Comparison of ENCODE assay signal across 8 cellular contexts in genomic region chr20:63657937-63658748, GRCh38. TPM values are rescaled to one million over a fixed set of nuclear protein-coding genes. Genes with fewer than 3 reads are reported as not detected.
DNase-seq lines count a peak whose midpoint lies in the region; ATAC-seq and TF ChIP-seq lines count a peak whose summit lies in the region.

Gene RTEL1, plus strand, starts transcription at chr20:63658312. Its CDS starts 1,091 bp downstream, at chr20:63659403.

- H3F3A ChIP-seq in DOHH2 (ENCODE audit: control insufficient read depth, insufficient read depth), result no peaks in the 10 kb centered on the region
- peaks cover 7% of the 10 kb centered on the region; the same call in 1 of the 2 replicates for H3F3A ChIP-seq in GM23248 (ENCODE audit: insufficient read depth)

- POLR2A ChIA-PET in naive thymus-derived CD4-positive, alpha-beta T cell (lab: Charles Lee), result interaction anchor here (0.6 to 4.5 kb wide), 19 partner anchors 9 to 322 kb away, joined by 3 to 53 read pairs (median 4); partner anchors contain the start of genes GMEB2, HELZ2, LIME1 and PPDPF

- peak within 1 kb of the TSS; percentile 84 for H3K4me2 ChIP-seq in DOHH2 (ENCODE audit: low read length)
- H3K4me2 ChIP-seq in GM23248 (ENCODE audit: unreplicated experiment), result peak within 1 kb of the TSS; percentile 78
- H3K4me2 ChIP-seq in fibroblast of lung (ENCODE audit: extremely low read depth, insufficient read depth, low read length), result peak within 1 kb of the TSS; percentile 86

- peak within 1 kb of the TSS; percentile 86 to 97 (median 94) for H3K4me3 Mint-ChIP-seq in naive thymus-derived CD4-positive, alpha-beta T cell
- H3K4me3 Mint-ChIP-seq in stimulated activated naive B cell treated with anti-CD40 and anti-IgM and Interleukin-4, amounts not matched to agents 10 μg/mL and 1 μg/mL and 100 μg/mL, for 72 hours, result peak within 1 kb of the TSS; percentile 87 to 89

- 2% methylated on average over 53 to 72 of the region's 73 CpGs for WGBS in GM23248 (ENCODE audit: low coverage in 1 of 2, low lambda C conversion rate in 2 of 2, missing lambda C conversion rate in 2 of 2), 2 experiments

- H3K9me2 ChIP-seq in DOHH2 (replicated peaks; ENCODE audit: control insufficient read depth, low read length), result no peaks in the 10 kb centered on the region
- H3K9me2 ChIP-seq in GM23248 (ENCODE audit: insufficient read depth), result no peaks in the 10 kb centered on the region

- H3K4me3 ChIP-seq in DOHH2 (ENCODE audit: low read length), result peak within 1 kb of the TSS; percentile 94
- peak within 1 kb of the TSS; percentile 85 for H3K4me3 ChIP-seq in GM23248
- peak within 1 kb of the TSS; percentile 72 to 75 (median 74) for H3K4me3 ChIP-seq in fibroblast of lung (replicated peaks in 1 of 4; ENCODE audit: control extremely low read depth in 1 of 4, insufficient read depth in 1 of 4, low read depth in 3 of 4, low read length in 4 of 4)
- peak within 1 kb of the TSS; percentile 100 for H3K4me3 ChIP-seq in naive thymus-derived CD4-positive, alpha-beta T cell (ENCODE audit: low read length)

- H3K79me2 ChIP-seq in DOHH2 (ENCODE audit: control insufficient read depth, low read length), result peaks cover 23% of the 10 kb centered on the region
- peaks cover 41% of the 10 kb centered on the region for H3K79me2 ChIP-seq in GM23248 (ENCODE audit: insufficient read depth)
- H3K79me2 ChIP-seq in fibroblast of lung (ENCODE audit: control insufficient read depth, insufficient read depth, low read length), result peaks cover 28% of the 10 kb centered on the region

- H3K36me3 ChIP-seq in DOHH2 (ENCODE audit: control insufficient read depth, low read length), result peaks cover 23% of the 10 kb centered on the region
- no peaks in the 10 kb centered on the region for H3K36me3 ChIP-seq in GM23248 (ENCODE audit: low read depth)
- peaks cover 11% of the 10 kb centered on the region for H3K36me3 ChIP-seq in fibroblast of lung (ENCODE audit: control insufficient read depth, insufficient read depth, low read length)
- peaks cover 0 to 28% (median 0%) of the 10 kb centered on the region in 3 experiments for H3K36me3 ChIP-seq in naive thymus-derived CD4-positive, alpha-beta T cell (ENCODE audit: control insufficient read depth in 2 of 3, insufficient read depth in 3 of 3, low read length in 3 of 3)

- TF ChIP-seq CTCF in DOHH2 (IDR thresholded peaks at IDR 0.05; ENCODE audit: low read depth, low read length, poor library complexity, severe bottlenecking), result no peak
- no peak for TF ChIP-seq CTCF in fibroblast of lung (conservative IDR thresholded peaks at IDR 0.05 in 1 of 2, IDR thresholded peaks at IDR 0.05 in 1 of 2; ENCODE audit: low read depth in 1 of 2, low read length in 2 of 2)

- H3K9me3 ChIP-seq in DOHH2 (ENCODE audit: control insufficient read depth, insufficient read depth, low read length), result no peaks in the 10 kb centered on the region
- no peaks in the 10 kb centered on the region for H3K9me3 ChIP-seq in GM23248 (ENCODE audit: low read depth)
- H3K9me3 ChIP-seq in fibroblast of lung (ENCODE audit: control insufficient read depth, insufficient read depth, low read depth, low read length), result no peaks in the 10 kb centered on the region
- H3K9me3 ChIP-seq in naive thymus-derived CD4-positive, alpha-beta T cell (ENCODE audit: control insufficient read depth in 2 of 3, low read length in 3 of 3), result no peaks in the 10 kb centered on the region

- intact Hi-C loops in naive thymus-derived CD4-positive, alpha-beta T cell (cut with micrococcal nuclease), result loop anchor here (1.0 to 10.0 kb wide), 11 partner anchors 16 to 1273 kb away; partner anchors contain the start of genes ARFRP1 (in 2 of the 2), GMEB2 (in 2 of the 2), PRPF6 (in 2 of the 2) and LIME1 (in 1 of the 2)

- H3K27me3 ChIP-seq in DOHH2 (ENCODE audit: control insufficient read depth, low read length), result no peaks in the 10 kb centered on the region; the same call in 1 of the 2 replicates
- no peaks in the 10 kb centered on the region for H3K27me3 ChIP-seq in GM23248 (replicated peaks; ENCODE audit: insufficient read depth)
- H3K27me3 ChIP-seq in fibroblast of lung (ENCODE audit: control insufficient read depth, insufficient read depth, low read length), result no peaks in the 10 kb centered on the region
- no peaks in the 10 kb centered on the region for H3K27me3 ChIP-seq in naive thymus-derived CD4-positive, alpha-beta T cell (ENCODE audit: control insufficient read depth in 2 of 2, insufficient read depth in 2 of 2, low read length in 2 of 2)

- H3K27me3 Mint-ChIP-seq in naive thymus-derived CD4-positive, alpha-beta T cell, result peaks cover 0 to 2% (median 0%) of the 10 kb centered on the region in 5 donors
- peaks cover 0 to 4% of the 10 kb centered on the region in 2 donors for H3K27me3 Mint-ChIP-seq in stimulated activated naive B cell treated with anti-CD40 and anti-IgM and Interleukin-4, amounts not matched to agents 10 μg/mL and 1 μg/mL and 100 μg/mL, for 72 hours

- H2AFZ ChIP-seq in GM23248, result peak within 1 kb of the TSS; percentile 81
- H2AFZ ChIP-seq in fibroblast of lung (ENCODE audit: low read length), result peak within 1 kb of the TSS; percentile 87

- H3K27ac ChIP-seq in DOHH2 (ENCODE audit: low read depth, low read length) (peak within 1 kb of the TSS; percentile 52), GM23248 (peak within 1 kb of the TSS; percentile 75), fibroblast of lung (ENCODE audit: insufficient read depth, low read length) (peak within 1 kb of the TSS; percentile 83)
- H3K27ac ChIP-seq in naive thymus-derived CD4-positive, alpha-beta T cell (ENCODE audit: low read depth, low read length), result peak within 1 kb of the TSS; percentile 83

- H3K9me3 Mint-ChIP-seq in naive thymus-derived CD4-positive, alpha-beta T cell, result no peaks in the 10 kb centered on the region
- H3K9me3 Mint-ChIP-seq in stimulated activated naive B cell treated with anti-CD40 and anti-IgM and Interleukin-4, amounts not matched to agents 10 μg/mL and 1 μg/mL and 100 μg/mL, for 72 hours, result no peaks in the 10 kb centered on the region

- H3K4me1 Mint-ChIP-seq in naive thymus-derived CD4-positive, alpha-beta T cell, result peaks cover 14 to 57% (median 36%) of the 10 kb centered on the region in 7 donors
- H3K4me1 Mint-ChIP-seq in stimulated activated naive B cell treated with anti-CD40 and anti-IgM and Interleukin-4, amounts not matched to agents 10 μg/mL and 1 μg/mL and 100 μg/mL, for 72 hours, result peaks cover 15 to 40% of the 10 kb centered on the region in 2 donors

- in situ Hi-C loops in GM23248 (cut with MboI), result no loop called here

- H3K9ac ChIP-seq in GM23248, result peak within 1 kb of the TSS; percentile 88
- peak within 1 kb of the TSS; percentile 71 for H3K9ac ChIP-seq in fibroblast of lung (ENCODE audit: insufficient read depth, low read length)

- H3K27ac Mint-ChIP-seq in naive thymus-derived CD4-positive, alpha-beta T cell, result peak within 1 kb of the TSS; percentile 93 to 97 (median 95)
- peak within 1 kb of the TSS; percentile 96 for H3K27ac Mint-ChIP-seq in stimulated activated naive B cell treated with anti-CD40 and anti-IgM and Interleukin-4, amounts not matched to agents 10 μg/mL and 1 μg/mL and 100 μg/mL, for 72 hours

- H3K36me3 Mint-ChIP-seq in naive thymus-derived CD4-positive, alpha-beta T cell, result peaks cover 0 to 8% (median 0%) of the 10 kb centered on the region in 5 donors
- H3K36me3 Mint-ChIP-seq in stimulated activated naive B cell treated with anti-CD40 and anti-IgM and Interleukin-4, amounts not matched to agents 10 μg/mL and 1 μg/mL and 100 μg/mL, for 72 hours, result peaks cover 12 to 25% of the 10 kb centered on the region in 2 donors

- peak; percentile 90 for ATAC-seq in naive thymus-derived CD4-positive, alpha-beta T cell
- ATAC-seq in stimulated activated naive B cell treated with anti-CD40 and anti-IgM and Interleukin-4, amounts not matched to agents 10 μg/mL and 1 μg/mL and 100 μg/mL, for 72 hours (replicated peaks), result peak; percentile 91 to 93

- CTCF ChIA-PET in naive thymus-derived CD4-positive, alpha-beta T cell (lab: Charles Lee), result interaction anchor here (0.7 to 1.3 kb wide), 5 partner anchors 14 to 208 kb away, joined by 3 to 4 read pairs (median 3); no protein-coding TSS in a partner anchor

- DNase-seq in GM23248 (peak; percentile 97), Kasumi-1 (lab: John Stamatoyannopoulos, UW) (peak; percentile 79 to 82), RPMI8226 (peak; percentile 92), fibroblast of lung (ENCODE audit: low read depth in 2 of 2) (peak; percentile 92 to 94)
- peak; percentile 81 to 84 for DNase-seq in activated T-helper 1 cell treated with anti-CD3 and anti-CD28 coated beads, Interleukin-2, amount 50 U/mL, for 16 hours (ENCODE audit: low read depth in 1 of 2, low spot score in 1 of 2)
- DNase-seq in naive thymus-derived CD4-positive, alpha-beta T cell, result peak; percentile 79 to 99 (median 89)
- DNase-seq in stimulated activated naive B cell treated with anti-CD40 and anti-IgM and Interleukin-4, amounts not matched to agents 10 μg/mL and 1 μg/mL and 100 μg/mL, for 72 hours, result peak; percentile 85

- H4K20me1 ChIP-seq in DOHH2 (ENCODE audit: control insufficient read depth, insufficient read depth, low read depth, low read length), result peaks cover 8% of the 10 kb centered on the region; the same call in 1 of the 2 replicates
- H4K20me1 ChIP-seq in GM23248 (ENCODE audit: insufficient read depth), result no peaks in the 10 kb centered on the region
- no peaks in the 10 kb centered on the region for H4K20me1 ChIP-seq in fibroblast of lung (ENCODE audit: control insufficient read depth, extremely low read depth, insufficient read depth, low read length)

- peaks cover 32% of the 10 kb centered on the region for H3K4me1 ChIP-seq in DOHH2 (ENCODE audit: control insufficient read depth, low read length)
- peaks cover 13% of the 10 kb centered on the region for H3K4me1 ChIP-seq in GM23248 (ENCODE audit: insufficient read depth)
- peaks cover 7% of the 10 kb centered on the region for H3K4me1 ChIP-seq in fibroblast of lung (ENCODE audit: control insufficient read depth, extremely low read depth, insufficient read depth, low read length)
- H3K4me1 ChIP-seq in naive thymus-derived CD4-positive, alpha-beta T cell (ENCODE audit: control insufficient read depth in 2 of 2, insufficient read depth in 2 of 2, low read length in 2 of 2), result peaks cover 18 to 20% of the 10 kb centered on the region in 2 donors

RNA-seq across cellular contexts. Expression of gene RTEL1, which starts in this region (rescaled TPM):
- total RNA-seq in GM23248 (2014; rRNA removed; shearing (Covaris generic)), result 15.6 and 30.7 TPM in 2 replicates
- 8.5 and 8.6 TPM in 2 replicates for polyA plus RNA-seq in GM23248 (2016; fragmentation: Nextera tagmentation; extraction: Ambion mirVana)
- 8.5 and 12.4 TPM in 2 replicates for total RNA-seq in fibroblast of lung
- polyA plus RNA-seq in fibroblast of lung, result 4.7 and 11.5 TPM in 2 replicates
- 7.0 and 13.8 TPM in 2 replicates for polyA plus RNA-seq in fibroblast of lung (2012)
- polyA minus RNA-seq in fibroblast of lung (ENCODE audit: low replicate concordance), result 20.4 and 77.8 TPM in 2 replicates
- 10 to 100 TPM; 28.4 to 47.2 (median 32.4) TPM for total RNA-seq in naive thymus-derived CD4-positive, alpha-beta T cell
- polyA plus RNA-seq in naive thymus-derived CD4-positive, alpha-beta T cell, result 1 to 10 TPM; 1.9 to 8.6 TPM

Comparison
In these comparisons a context has a peak if more than half of its experiments do, and no peak if none do; other contexts are left out.
1. Peak in every context shown above with its lines: DNase-seq, ATAC-seq, H3K4me3 ChIP-seq and H3K27ac ChIP-seq.